19 cellular contexts compared by ENCODE assay signal in the genomic region with DNA sequence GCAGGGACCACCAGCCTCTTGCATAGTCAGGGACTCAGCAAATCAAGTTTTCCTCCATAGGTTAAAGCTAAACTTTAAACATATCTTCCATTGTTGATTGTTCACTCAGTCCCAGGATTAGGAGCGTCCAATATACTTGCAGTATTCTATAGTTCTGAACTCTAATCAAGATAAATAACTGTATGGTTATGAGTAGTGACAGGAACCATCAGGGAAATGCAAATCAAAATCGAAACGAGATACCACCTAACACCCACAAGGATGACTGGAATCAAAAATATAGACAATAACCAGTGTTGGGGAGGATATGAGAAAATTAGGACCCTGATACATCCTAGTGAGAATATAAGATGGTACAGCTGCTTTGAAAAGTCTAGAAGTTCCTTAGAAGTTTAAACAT.
A peak's percentile ranks its signal among the peaks of the same experiment; 100 is the strongest.
DNase-seq lines count a peak whose midpoint lies in the region; ATAC-seq and TF ChIP-seq lines count a peak whose summit lies in the region.
"Had no signal": no experiment of that assay in that cellular context is flagged by ENCODE, and none has a peak within 500 bp of the region (broad histone marks: within the 10 kb centered on the region; RNA-seq: fewer than 3 reads in every experiment).

No MANE protein-coding gene starts in this region.

- H2BK20ac ChIP-seq in IMR-90 (ENCODE audit: low read depth, low read length): no peak overlapping the region

- no peak for TF ChIP-seq RAD21 in IMR-90 (IDR thresholded peaks at IDR 0.05; ENCODE audit: low read length)

- H3K9ac ChIP-seq in IMR-90 (ENCODE audit: low read depth, low read length) (no peak overlapping the region), trophoblast cell (ENCODE audit: low read length) (no peak overlapping the region)
- H3K9ac ChIP-seq: BLaER1, GM23248 had no signal

- no CpG with 5 or more reads among the region's 3 CpGs for WGBS in IMR-90 (ENCODE audit: extremely low coverage in 2 of 2, insufficient read length in 1 of 2), 2 experiments
- WGBS in trophoblast cell (ENCODE audit: extremely low coverage, insufficient coverage, insufficient read length): no CpG with 5 or more reads among the region's 3 CpGs

- no peaks in the 10 kb centered on the region for H3K36me3 Mint-ChIP-seq in activated T-cell treated with anti-CD3 and anti-CD28 coated beads, Interleukin-2, amount 50 U/mL, for 4 hours (ENCODE audit: insufficient read depth)
- H3K36me3 Mint-ChIP-seq: CD14-positive monocyte; CD4-positive, alpha-beta memory T cell had no signal

- BruUV-seq in IMR-90 (replicated peaks; lab: Mats Ljungman, UMichigan): no TSS peak

- no peaks in the 10 kb centered on the region for H4K20me1 ChIP-seq in IMR-90 (ENCODE audit: insufficient read depth, low read length)
- H4K20me1 ChIP-seq: BLaER1 had no signal

- dilution Hi-C loops in IMR-90 (cut with HindIII; ENCODE audit: low sequenced_read_pairs, unreplicated experiment): no loop called here

- no peak overlapping the region for H4K5ac ChIP-seq in IMR-90 (ENCODE audit: low read depth, low read length)

- no peak for DNase-seq in activated T-cell treated with anti-CD3 and anti-CD28 coated beads, Interleukin-2, amount 50 U/mL, for 4 hours
- DNase-seq in activated T-cell treated with anti-CD3 and anti-CD28 coated beads, Interleukin-2, amount 50 U/mL, for 48 hours: no peak
- DNase-seq in IMR-90 (no peak), trophoblast cell (no peak), upper lobe of right lung (no peak)
- DNase-seq in activated CD4-positive, CD25-positive, alpha-beta regulatory T cell (lab: John Stamatoyannopoulos, UW): no peak
- DNase-seq: AML-193; CD4-positive, alpha-beta memory T cell; DMS153; DMS79; GF-D8; GM23248; HCEC 1CT had no signal

- POLR2A ChIA-PET in IMR-90 (lab: Charles Lee; ENCODE audit: unreplicated experiment): no interaction called here

- no peak overlapping the region for H2AFZ ChIP-seq in IMR-90 (replicated peaks; ENCODE audit: low read length, poor library complexity)
- H2AFZ ChIP-seq in trophoblast cell (ENCODE audit: insufficient read depth, low read length, poor library complexity): no peak overlapping the region
- H2AFZ ChIP-seq: GM23248 had no signal

- H4K8ac ChIP-seq in IMR-90 (ENCODE audit: low read depth in 2 of 2, low read length in 2 of 2) (no peak overlapping the region), trophoblast cell (ENCODE audit: low read depth, low read length) (peak overlapping the region; percentile 25)

- peaks cover 2% of the 10 kb centered on the region for H3K79me2 ChIP-seq in trophoblast cell (ENCODE audit: control insufficient read depth, insufficient read depth, low read length, poor library complexity)

- H3K27me3 ChIP-seq in IMR-90 (ENCODE audit: control insufficient read depth, insufficient read depth, low read length) (no peaks in the 10 kb centered on the region), trophoblast cell (ENCODE audit: insufficient read depth, low read length) (no peaks in the 10 kb centered on the region), upper lobe of right lung (no peaks in the 10 kb centered on the region)
- H3K27me3 ChIP-seq: BLaER1 had no signal

- no peak overlapping the region for H2BK15ac ChIP-seq in IMR-90 (ENCODE audit: low read depth, low read length)

- no peak overlapping the region for H3K4me3 Mint-ChIP-seq in activated T-cell treated with anti-CD3 and anti-CD28 coated beads, Interleukin-2, amount 50 U/mL, for 4 hours
- H3K4me3 Mint-ChIP-seq: CD14-positive monocyte; CD4-positive, alpha-beta memory T cell had no signal

- no peaks in the 10 kb centered on the region for H3K36me3 ChIP-seq in IMR-90 (ENCODE audit: control insufficient read depth, insufficient read depth, low read length)
- no peaks in the 10 kb centered on the region for H3K36me3 ChIP-seq in trophoblast cell (ENCODE audit: control insufficient read depth in 1 of 2, insufficient read depth in 2 of 2, low read length in 2 of 2)
- no peaks in the 10 kb centered on the region for H3K36me3 ChIP-seq in upper lobe of right lung
- H3K36me3 ChIP-seq: BLaER1 had no signal

- no peak overlapping the region for H3K27ac ChIP-seq in IMR-90 (ENCODE audit: insufficient read depth, low read length)
- H3K27ac ChIP-seq in trophoblast cell (ENCODE audit: low read depth, low read length): peak overlapping the region; percentile 2
- no peak overlapping the region for H3K27ac ChIP-seq in upper lobe of right lung
- H3K27ac ChIP-seq: 22Rv1, A549, BLaER1, GM23248 had no signal

- H4K91ac ChIP-seq in IMR-90 (ENCODE audit: insufficient read depth, low read depth, low read length) (no peak overlapping the region), trophoblast cell (ENCODE audit: low read depth, low read length) (peak overlapping the region; percentile 85)

- peaks cover 4% of the 10 kb centered on the region; the same call in 1 of the 2 replicates for H3K9me1 ChIP-seq in IMR-90 (ENCODE audit: insufficient read depth, low read length)

- H3K4me1 Mint-ChIP-seq in activated T-cell treated with anti-CD3 and anti-CD28 coated beads, Interleukin-2, amount 50 U/mL, for 4 hours (ENCODE audit: low read depth): peaks cover 29% of the 10 kb centered on the region

- H3K14ac ChIP-seq in IMR-90 (replicated peaks; ENCODE audit: low read depth, low read length): no peak overlapping the region
- H3K14ac ChIP-seq in trophoblast cell (ENCODE audit: low read length): peak overlapping the region; percentile 71

- H3K4me3 ChIP-seq in IMR-90 (ENCODE audit: insufficient read depth, low read depth, low read length): no peak overlapping the region
- H3K4me3 ChIP-seq in trophoblast cell (ENCODE audit: low read depth, low read length): no peak overlapping the region
- H3K4me3 ChIP-seq in upper lobe of right lung: no peak overlapping the region
- H3K4me3 ChIP-seq: A549, BLaER1, GM23248, K562 had no signal

- no peak for TF ChIP-seq POLR2A in IMR-90 (IDR thresholded peaks at IDR 0.05; ENCODE audit: low read depth, low read length)

- no peak overlapping the region for H4K12ac ChIP-seq in trophoblast cell (ENCODE audit: low read depth, low read length)

- no peak overlapping the region for H2AK5ac ChIP-seq in IMR-90 (ENCODE audit: low read depth, low read length)
- H2AK5ac ChIP-seq in trophoblast cell (ENCODE audit: low read length): peak overlapping the region; percentile 61

- no peak overlapping the region for H2BK120ac ChIP-seq in IMR-90 (ENCODE audit: low read depth, low read length)
- H2BK120ac ChIP-seq in trophoblast cell (ENCODE audit: insufficient read depth, low read length, poor library complexity): peak overlapping the region; percentile 72

- no peaks in the 10 kb centered on the region for H3K27me3 Mint-ChIP-seq in activated T-cell treated with anti-CD3 and anti-CD28 coated beads, Interleukin-2, amount 50 U/mL, for 4 hours (ENCODE audit: low read depth)
- H3K27me3 Mint-ChIP-seq: CD4-positive, alpha-beta memory T cell had no signal

- intact Hi-C loops in IMR-90 (cut with micrococcal nuclease): no loop called here
- intact Hi-C loops in upper lobe of right lung (cut with DNase I): no loop called here

- in situ Hi-C loops in IMR-90 (cut with MboI; ENCODE audit: low sequenced_read_pairs): no loop called here

- H3K23ac ChIP-seq in IMR-90 (ENCODE audit: low read depth, low read length) (no peak overlapping the region), trophoblast cell (ENCODE audit: low read length) (no peak overlapping the region)

- H3K56ac ChIP-seq in IMR-90 (ENCODE audit: extremely low read depth, insufficient read depth, low read length): no peak overlapping the region

- H3K4me1 ChIP-seq in IMR-90 (ENCODE audit: control insufficient read depth, insufficient read depth, low read length) (peaks cover 5% of the 10 kb centered on the region), trophoblast cell (ENCODE audit: control insufficient read depth in 1 of 2, insufficient read depth in 2 of 2, low read length in 2 of 2) (peaks cover 0 to 10% of the 10 kb centered on the region in 2 experiments), upper lobe of right lung (no peaks in the 10 kb centered on the region)
- H3K4me1 ChIP-seq: A549, BLaER1 had no signal

- ATAC-seq in activated T-cell treated with anti-CD3 and anti-CD28 coated beads, Interleukin-2, amount 50 U/mL, for 4 hours: peak; percentile 25 to 43
- ATAC-seq in IMR-90 (ENCODE audit: low read depth) (no peak), upper lobe of right lung (no peak), GM19467 (IDR thresholded peaks at IDR 0.05; ENCODE audit: unreplicated experiment) (no peak)
- ATAC-seq: A549, K562 had no signal

- no peaks in the 10 kb centered on the region for H3K9me3 ChIP-seq in IMR-90 (ENCODE audit: control insufficient read depth, insufficient read depth, low read length)
- no peaks in the 10 kb centered on the region for H3K9me3 ChIP-seq in trophoblast cell (ENCODE audit: insufficient read depth, low read depth, low read length)
- H3K9me3 ChIP-seq in upper lobe of right lung: no peaks in the 10 kb centered on the region
- H3K9me3 ChIP-seq: A549, BLaER1 had no signal

- CTCF ChIA-PET in IMR-90 (lab: Yijun Ruan, JAX): no interaction called here

- H2BK5ac ChIP-seq in IMR-90 (ENCODE audit: low read depth, low read length, poor library complexity, severe bottlenecking) (no peak overlapping the region), trophoblast cell (ENCODE audit: low read depth, low read length, poor library complexity) (peak overlapping the region; percentile 55)

- no peaks in the 10 kb centered on the region for H3K9me3 Mint-ChIP-seq in activated T-cell treated with anti-CD3 and anti-CD28 coated beads, Interleukin-2, amount 50 U/mL, for 4 hours
- H3K9me3 Mint-ChIP-seq: CD14-positive monocyte; CD4-positive, alpha-beta memory T cell had no signal

- no peak overlapping the region for H2AK9ac ChIP-seq in IMR-90 (replicated peaks; ENCODE audit: low read depth, low read length, poor library complexity)

- H3K4ac ChIP-seq in IMR-90 (ENCODE audit: low read depth, low read length): 0 out of 2 replicates have a peak overlapping the region, but pooled peaks have one; percentile 17
- H3K4ac ChIP-seq in trophoblast cell (ENCODE audit: low read depth, low read length): no peak overlapping the region

- peak overlapping the region; percentile 70 for H2BK12ac ChIP-seq in trophoblast cell (ENCODE audit: low read length)

- H3K18ac ChIP-seq in IMR-90 (ENCODE audit: low read depth, low read length) (no peak overlapping the region), trophoblast cell (ENCODE audit: low read length) (no peak overlapping the region)

- no peaks in the 10 kb centered on the region for H3K79me1 ChIP-seq in IMR-90 (ENCODE audit: low read depth in 1 of 2, low read length in 2 of 2)
- H3K79me1 ChIP-seq in trophoblast cell (ENCODE audit: low read length): peaks cover 34% of the 10 kb centered on the region

- no peak overlapping the region for H3K4me2 ChIP-seq in IMR-90 (ENCODE audit: low read depth, low read length)
- no peak overlapping the region for H3K4me2 ChIP-seq in trophoblast cell (ENCODE audit: low read length)
- H3K4me2 ChIP-seq: A549, BLaER1 had no signal

- TF ChIP-seq CTCF in IMR-90 (conservative IDR thresholded peaks at IDR 0.05; ENCODE audit: low read depth, low read length) (no peak), upper lobe of right lung (IDR thresholded peaks at IDR 0.05) (no peak)

TF ChIP-seq in IMR-90, 13 proteins besides CTCF, POLR2A, EP300 and RAD21 (continues in another document):
- no peak for TF ChIP-seq NFE2L2 (IDR thresholded peaks at IDR 0.05; ENCODE audit: low read depth, low read length)
- TF ChIP-seq CEBPB (IDR thresholded peaks at IDR 0.05; ENCODE audit: low read depth, low read length): no peak
- TF ChIP-seq FOS (IDR thresholded peaks at IDR 0.05; ENCODE audit: low read depth, low read length): no peak
- no peak for TF ChIP-seq SMC3 (IDR thresholded peaks at IDR 0.05; ENCODE audit: low read depth, low read length)

Comparison
In these comparisons a context has a peak if more than half of its experiments do, and no peak if none do; other contexts are left out.
1. ATAC-seq: peak in activated T-cell treated with anti-CD3 and anti-CD28 coated beads, Interleukin-2, amount 50 U/mL, for 4 hours (2 of 2); none in IMR-90 (single experiment), upper lobe of right lung (single experiment) and GM19467 (single experiment).